In genomic region chr1:104291156-104291555, GRCh38 we compare ENCODE assay signal across 17 cellular contexts.
DNase-seq lines count a peak whose midpoint lies in the region; ATAC-seq, FAIRE-seq and TF ChIP-seq lines count a peak whose summit lies in the region.
"Had no signal": no experiment of that assay in that cellular context is flagged by ENCODE, and none has a peak within 500 bp of the region (broad histone marks: within the 10 kb centered on the region; RNA-seq: fewer than 3 reads in every experiment).

No MANE protein-coding gene starts in this region.

- H3K4ac ChIP-seq in H1 (replicated peaks; ENCODE audit: insufficient read length, low read depth, low read length), result no peak overlapping the region

- H4K5ac ChIP-seq in H1 (ENCODE audit: insufficient read length, low read depth, low read length), result no peak overlapping the region

- H3K18ac ChIP-seq in H1 (ENCODE audit: extremely low read depth, low read length), result no peak overlapping the region

- no peak overlapping the region for H2BK15ac ChIP-seq in H1 (ENCODE audit: low read length)

- H2BK120ac ChIP-seq in H1 (replicated peaks; ENCODE audit: low read depth, low read length), result no peak overlapping the region

- FAIRE-seq in H1 (lab: Jason Lieb, UNC) (no peak), GM12892 (lab: Jason Lieb, UNC) (no peak)
- FAIRE-seq: GM12878, GM18507 had no signal

- no peak overlapping the region for H3K27ac Mint-ChIP-seq in Calu3 (ENCODE audit: unreplicated experiment)
- H3K27ac Mint-ChIP-seq: CD4-positive, alpha-beta memory T cell had no signal

- TF ChIP-seq POLR2A in H1 (IDR thresholded peaks at IDR 0.05; ENCODE audit: control extremely low read depth in 1 of 2, low read depth in 2 of 2, low read length in 2 of 2) (no peak), GM12892 (IDR thresholded peaks at IDR 0.05; ENCODE audit: low read depth, low read length) (no peak)

- H3K27me3 Mint-ChIP-seq in Calu3 (ENCODE audit: unreplicated experiment), result no peaks in the 10 kb centered on the region
- H3K27me3 Mint-ChIP-seq: CD4-positive, alpha-beta memory T cell had no signal

- H3K56ac ChIP-seq in H1 (replicated peaks; ENCODE audit: insufficient read length, low read depth, low read length), result no peak overlapping the region

- no peak overlapping the region for H3K9ac ChIP-seq in H1 (replicated peaks in 1 of 4; ENCODE audit: extremely low read depth in 1 of 4, low read depth in 3 of 4, low read length in 3 of 4)

- no peak overlapping the region for H3K23ac ChIP-seq in H1 (ENCODE audit: insufficient read length)

- no peaks in the 10 kb centered on the region for H4K20me1 ChIP-seq in H1 (replicated peaks in 1 of 2; ENCODE audit: control insufficient read depth in 1 of 2, insufficient read depth in 2 of 2, low read length in 2 of 2)

- DNase-seq in HT1080 (ENCODE audit: low read depth) (peak; percentile 25), H1 (ENCODE audit: low read depth in 1 of 2, low spot score in 2 of 2) (peak in 1 of 2 experiments; percentile 1), islet precursor cell (peak; percentile 82), GM12892 (ENCODE audit: insufficient read length) (no peak), Calu3 (no peak)
- DNase-seq: C1 segment of cervical spinal cord; CD4-positive, alpha-beta memory T cell; COR-L47; DMS153; EL; GDM1; GOT3; H7 had no signal

- no peak overlapping the region for H4K91ac ChIP-seq in H1 (replicated peaks; ENCODE audit: insufficient read length, low read length)

- no peak overlapping the region for H2BK12ac ChIP-seq in H1 (ENCODE audit: low read depth, low read length)

- no peak overlapping the region for H2BK20ac ChIP-seq in H1 (ENCODE audit: low read length)

- H2AFZ ChIP-seq in H1 (ENCODE audit: low read length), result no peak overlapping the region

- 69% methylated on average over 1 of the region's 1 CpG; no CpG with 5 or more reads in 1 of the 2 experiments for WGBS in H1 (ENCODE audit: extremely low coverage in 1 of 2, insufficient coverage in 1 of 2, insufficient read length in 1 of 2, insufficient replicate concordance in 2 of 2, low coverage in 1 of 2, low lambda C conversion rate in 2 of 2, missing lambda C conversion rate in 1 of 2), 2 experiments

- H4K8ac ChIP-seq in H1 (ENCODE audit: extremely low read depth, insufficient read depth, low read length), result no peak overlapping the region

- BruUV-seq in Calu3 (replicated peaks; lab: Mats Ljungman, UMichigan), result no TSS peak

- no peak for ATAC-seq in HG02973 (IDR thresholded peaks at IDR 0.05; ENCODE audit: unreplicated experiment)
- ATAC-seq: GM12878, HCT116 had no signal

- no peak overlapping the region for H3K27ac ChIP-seq in H1 (ENCODE audit: low read depth, low read length)

- no peaks in the 10 kb centered on the region for H3K27me3 ChIP-seq in H1 (replicated peaks in 1 of 4; ENCODE audit: control insufficient read depth in 3 of 4, extremely low read depth in 1 of 4, insufficient read depth in 3 of 4, low read length in 3 of 4)

- H3K36me3 ChIP-seq in H1 (ENCODE audit: control insufficient read depth in 2 of 4, insufficient read depth in 4 of 4, low read length in 3 of 4), result no peaks in the 10 kb centered on the region

- no peaks in the 10 kb centered on the region for H3K79me1 ChIP-seq in H1 (ENCODE audit: low read depth, low read length)

- peak overlapping the region in 1 of 2 experiments; percentile 14; a peak in 2 of 4 replicates for H3K4me2 ChIP-seq in H1 (ENCODE audit: insufficient read depth in 1 of 2, low read depth in 2 of 2, low read length in 2 of 2)

- no peak for TF ChIP-seq CTCF in H1 (IDR thresholded peaks at IDR 0.05; ENCODE audit: control extremely low read depth in 1 of 3, insufficient read depth in 1 of 3, low read depth in 1 of 3, low read length in 3 of 3)
- TF ChIP-seq CTCF in Calu3 (IDR thresholded peaks at IDR 0.05; ENCODE audit: unreplicated experiment), result no peak

- H2BK5ac ChIP-seq in H1 (ENCODE audit: low read depth, low read length), result no peak overlapping the region

- H3K4me3 Mint-ChIP-seq in Calu3 (ENCODE audit: low read depth, unreplicated experiment), result no peak overlapping the region
- H3K4me3 Mint-ChIP-seq: CD4-positive, alpha-beta memory T cell had no signal

- intact Hi-C loops in Calu3 (cut with micrococcal nuclease; ENCODE audit: unreplicated experiment), result no loop called here

- no peak overlapping the region for H3K14ac ChIP-seq in H1 (ENCODE audit: insufficient read length)

- H3K4me3 ChIP-seq in H1 (ENCODE audit: extremely low read depth in 1 of 4, insufficient read depth in 2 of 4, low read depth in 3 of 4, low read length in 4 of 4), result no peak overlapping the region
- H3K4me3 ChIP-seq: GM12878 had no signal

- H3K4me1 Mint-ChIP-seq in Calu3 (ENCODE audit: low read depth, unreplicated experiment), result no peaks in the 10 kb centered on the region
- H3K4me1 Mint-ChIP-seq: CD4-positive, alpha-beta memory T cell had no signal

- TF ChIP-seq EP300 in H1 (IDR thresholded peaks at IDR 0.05; ENCODE audit: borderline replicate concordance in 1 of 2, low read depth in 2 of 2, low read length in 2 of 2), result no peak

- no peak for TF ChIP-seq RAD21 in H1 (IDR thresholded peaks at IDR 0.05 in 1 of 2, conservative IDR thresholded peaks at IDR 0.05 in 1 of 2; ENCODE audit: low read depth in 2 of 2, low read length in 2 of 2)

- no peak overlapping the region for H2AK5ac ChIP-seq in H1 (ENCODE audit: low read depth, low read length)

- POLR2A ChIA-PET in H1 (lab: Charles Lee; ENCODE audit: partially characterized antibody), result no interaction called here

- no peaks in the 10 kb centered on the region for H3K79me2 ChIP-seq in H1 (ENCODE audit: control insufficient read depth in 1 of 2, insufficient read depth in 2 of 2, low read length in 2 of 2)

- no peaks in the 10 kb centered on the region for H3K9me3 ChIP-seq in H1 (ENCODE audit: insufficient read depth in 2 of 2, low read depth in 1 of 2, low read length in 1 of 2)

- CTCF ChIA-PET in H1 (lab: Charles Lee; ENCODE audit: partially characterized antibody) (interaction anchor here (0.7 to 1.6 kb wide), 3 partner anchors 10 to 234 kb away, joined by 3 read pairs; no protein-coding TSS in a partner anchor), Calu3 (lab: Charles Lee) (no interaction called here)

- no peaks in the 10 kb centered on the region for H3K4me1 ChIP-seq in H1 (replicated peaks in 1 of 4; ENCODE audit: control insufficient read depth in 3 of 4, insufficient read depth in 4 of 4, low read length in 3 of 4)

- H3K23me2 ChIP-seq in H1 (ENCODE audit: low read depth, low read length), result no peaks in the 10 kb centered on the region

- H3K9me3 Mint-ChIP-seq in Calu3 (ENCODE audit: low read depth, unreplicated experiment), result peaks cover 7% of the 10 kb centered on the region

- no peaks in the 10 kb centered on the region for H3K36me3 Mint-ChIP-seq in Calu3 (ENCODE audit: insufficient read depth, unreplicated experiment)
- H3K36me3 Mint-ChIP-seq: CD4-positive, alpha-beta memory T cell had no signal

TF ChIP-seq in H1, 55 proteins besides CTCF, POLR2A, EP300 and RAD21:
- TF ChIP-seq SIX5 (IDR thresholded peaks at IDR 0.05; ENCODE audit: low read depth, low read length), result no peak
- TF ChIP-seq, protein P1, sequence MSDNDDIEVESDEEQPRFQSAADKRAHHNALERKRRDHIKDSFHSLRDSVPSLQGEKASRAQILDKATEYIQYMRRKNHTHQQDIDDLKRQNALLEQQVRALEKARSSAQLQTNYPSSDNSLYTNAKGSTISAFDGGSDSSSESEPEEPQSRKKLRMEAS (IDR thresholded peaks at IDR 0.05), result no peak
- no peak for TF ChIP-seq BRCA1 (IDR thresholded peaks at IDR 0.05; ENCODE audit: low read depth, low read length)
- TF ChIP-seq JUND (IDR thresholded peaks at IDR 0.05; ENCODE audit: low read length), result 0 out of 2 replicates have a peak, but pooled peaks have one; percentile 30
- TF ChIP-seq HDAC6 (IDR thresholded peaks at IDR 0.05; ENCODE audit: low read depth, low read length), result no peak
- no peak for TF ChIP-seq SP1 (IDR thresholded peaks at IDR 0.05; ENCODE audit: low read depth, low read length)
- TF ChIP-seq, protein P2, sequence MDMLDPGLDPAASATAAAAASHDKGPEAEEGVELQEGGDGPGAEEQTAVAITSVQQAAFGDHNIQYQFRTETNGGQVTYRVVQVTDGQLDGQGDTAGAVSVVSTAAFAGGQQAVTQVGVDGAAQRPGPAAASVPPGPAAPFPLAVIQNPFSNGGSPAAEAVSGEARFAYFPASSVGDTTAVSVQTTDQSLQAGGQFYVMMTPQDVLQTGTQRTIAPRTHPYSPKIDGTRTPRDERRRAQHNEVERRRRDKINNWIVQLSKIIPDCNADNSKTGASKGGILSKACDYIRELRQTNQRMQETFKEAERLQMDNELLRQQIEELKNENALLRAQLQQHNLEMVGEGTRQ (IDR thresholded peaks at IDR 0.05; ENCODE audit: low read length), result no peak
- TF ChIP-seq MAFK (IDR thresholded peaks at IDR 0.05; ENCODE audit: low read depth, low read length), result peak; percentile 26; the same call in 1 of the 2 replicates
- TF ChIP-seq GABPA (IDR thresholded peaks at IDR 0.05; ENCODE audit: borderline replicate concordance, insufficient read depth, low read length), result no peak

Comparison
In these comparisons a context has a peak if more than half of its experiments do, and no peak if none do; other contexts are left out.
1. DNase-seq: peak in HT1080 (single experiment) and islet precursor cell (single experiment); none in GM12892 (single experiment) and Calu3 (single experiment).